ENCODE assay signal across 26 cellular contexts in the genomic region with DNA sequence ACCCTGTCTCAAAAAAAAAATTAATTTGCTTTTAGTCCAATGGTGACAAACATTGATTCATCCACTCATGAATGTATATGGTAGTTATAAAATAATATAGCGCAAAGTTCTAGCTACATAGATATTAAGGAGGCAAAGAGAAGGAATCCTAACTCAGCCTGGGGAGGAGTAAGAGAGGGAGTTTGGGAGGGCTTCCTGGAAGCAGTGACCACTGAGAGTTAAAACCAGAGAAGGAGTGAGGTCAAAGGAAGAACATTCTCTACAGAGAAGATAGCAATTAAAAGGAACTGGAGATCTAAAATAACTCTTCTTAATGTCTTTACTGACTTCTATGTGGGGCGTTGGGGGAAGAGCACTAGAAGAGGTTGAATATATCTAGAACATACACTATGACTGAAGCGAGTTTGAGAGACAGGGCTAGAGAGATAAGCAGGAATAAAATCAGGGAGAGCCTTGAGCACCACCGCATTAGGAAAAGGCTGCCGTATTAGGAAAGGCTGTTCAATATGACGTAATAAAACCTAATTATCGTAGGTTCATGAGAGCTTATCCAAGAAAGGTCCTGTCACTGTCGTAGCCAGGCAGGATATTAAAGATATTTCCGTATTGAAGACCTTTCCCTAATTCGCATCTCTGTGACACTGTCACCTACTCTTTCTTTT.
DNase-seq lines count a peak whose midpoint lies in the region; ATAC-seq and TF ChIP-seq lines count a peak whose summit lies in the region.
"Had no signal": no experiment of that assay in that cellular context is flagged by ENCODE, and none has a peak within 500 bp of the region (broad histone marks: within the 10 kb centered on the region; RNA-seq: fewer than 3 reads in every experiment).

No MANE protein-coding gene starts in this region.

- H3K36me3 ChIP-seq in muscle layer of duodenum (ENCODE audit: control insufficient read depth in 1 of 2, insufficient read depth in 2 of 2, low read length in 2 of 2) (no peaks in the 10 kb centered on the region), uterus (no peaks in the 10 kb centered on the region)
- H3K36me3 ChIP-seq: gastrocnemius medialis, upper lobe of left lung had no signal

- ATAC-seq in natural killer cell (no peak), GM18498 (IDR thresholded peaks at IDR 0.05; ENCODE audit: unreplicated experiment) (no peak)
- ATAC-seq: gastrocnemius medialis had no signal

- H3K9me3 ChIP-seq in muscle layer of duodenum (ENCODE audit: control insufficient read depth in 1 of 2, low read length in 2 of 2) (no peaks in the 10 kb centered on the region), uterus (no peaks in the 10 kb centered on the region)
- H3K9me3 ChIP-seq: gastrocnemius medialis, upper lobe of left lung had no signal

- H3K27ac Mint-ChIP-seq in natural killer cell, result no peak overlapping the region
- H3K27ac Mint-ChIP-seq: activated naive CD8-positive, alpha-beta T cell treated with anti-CD3 and anti-CD28 coated beads, Interleukin-2, amount 10 ng/mL, durations not matched to agents 7 days and 5 days; CD4-positive, CD25-positive, alpha-beta regulatory T cell; immature natural killer cell; memory B cell; T-helper 2 cell treated with Interferon-gamma antibody and Interleukin-4, amounts not matched to agents 5 μg/mL and 100 μg/mL, for 36 hours had no signal

- TF ChIP-seq CTCF in VCaP (conservative IDR thresholded peaks at IDR 0.05), result no peak
- no peak for TF ChIP-seq CTCF in uterus (IDR thresholded peaks at IDR 0.05)
- TF ChIP-seq CTCF in natural killer cell (IDR thresholded peaks at IDR 0.05), result no peak

- no peak overlapping the region for H3K4me3 ChIP-seq in muscle layer of duodenum (ENCODE audit: low read depth in 1 of 2, low read length in 2 of 2)
- H3K4me3 ChIP-seq in uterus, result no peak overlapping the region
- H3K4me3 ChIP-seq: dorsolateral prefrontal cortex, gastrocnemius medialis, upper lobe of left lung had no signal

- TF ChIP-seq POLR2A in uterus (IDR thresholded peaks at IDR 0.05), result no peak

- DNase-seq in NCI-H2107 treated with DMSO at 0.1 percent for 48 hours (lab: John Stamatoyannopoulos, UW; ENCODE audit: unreplicated experiment) (peak; percentile 15), NCI-H2107 (lab: John Stamatoyannopoulos, UW) (no peak), uterus (no peak), natural killer cell (no peak)
- DNase-seq in stimulated activated naive CD4-positive, alpha-beta T cell (lab: John Stamatoyannopoulos, UW), result no peak
- DNase-seq: 8988T; activated CD4-positive, alpha-beta T cell treated with anti-CD3 and anti-CD28 coated beads for 48 hours; activated gamma-delta T cell; activated naive CD8-positive, alpha-beta T cell treated with anti-CD3 and anti-CD28 coated beads, Interleukin-2, amount 10 ng/mL, durations not matched to agents 7 days and 5 days; activated T-cell treated with anti-CD3 and anti-CD28 coated beads, Interleukin-2, amount 50 U/mL, for 1 hour; CD4-positive, CD25-positive, alpha-beta regulatory T cell; cerebellar nuclear complex; dorsolateral prefrontal cortex; gastrocnemius medialis; H7; hypothalamus; immature natural killer cell; NCI-H446; occipital lobe; stimulated activated CD4-positive, alpha-beta T cell treated with anti-CD3 and anti-CD28 coated beads, Interleukin-2, amount 100 ng/mL, for 24 hours; upper lobe of left lung had no signal

- H3K27me3 ChIP-seq in muscle layer of duodenum (ENCODE audit: low read depth, low read length) (no peaks in the 10 kb centered on the region), uterus (no peaks in the 10 kb centered on the region)
- H3K27me3 ChIP-seq: dorsolateral prefrontal cortex, gastrocnemius medialis, upper lobe of left lung had no signal

- no peaks in the 10 kb centered on the region for H3K36me3 Mint-ChIP-seq in natural killer cell
- H3K36me3 Mint-ChIP-seq: activated naive CD8-positive, alpha-beta T cell treated with anti-CD3 and anti-CD28 coated beads, Interleukin-2, amount 10 ng/mL, durations not matched to agents 7 days and 5 days; CD4-positive, CD25-positive, alpha-beta regulatory T cell; immature natural killer cell; memory B cell had no signal

- no peaks in the 10 kb centered on the region for H3K4me1 Mint-ChIP-seq in natural killer cell
- H3K4me1 Mint-ChIP-seq: activated naive CD8-positive, alpha-beta T cell treated with anti-CD3 and anti-CD28 coated beads, Interleukin-2, amount 10 ng/mL, durations not matched to agents 7 days and 5 days; CD4-positive, CD25-positive, alpha-beta regulatory T cell; immature natural killer cell had no signal

- H3K4me3 Mint-ChIP-seq in natural killer cell, result no peak overlapping the region
- H3K4me3 Mint-ChIP-seq: activated naive CD8-positive, alpha-beta T cell treated with anti-CD3 and anti-CD28 coated beads, Interleukin-2, amount 10 ng/mL, durations not matched to agents 7 days and 5 days; CD4-positive, CD25-positive, alpha-beta regulatory T cell; immature natural killer cell; memory B cell; T-helper 2 cell treated with Interferon-gamma antibody and Interleukin-4, amounts not matched to agents 5 μg/mL and 100 μg/mL, for 36 hours had no signal

- intact Hi-C loops in uterus (cut with DNase I; ENCODE audit: low total_unique reads) (no loop called here), natural killer cell (cut with micrococcal nuclease) (no loop called here)

- peak overlapping the region; percentile 83 for H3K27ac ChIP-seq in VCaP
- peak overlapping the region; percentile 27 for H3K27ac ChIP-seq in muscle layer of duodenum (ENCODE audit: low read length)
- H3K27ac ChIP-seq in uterus, result peak overlapping the region; percentile 88 to 94
- H3K27ac ChIP-seq: dorsolateral prefrontal cortex, gastrocnemius medialis, upper lobe of left lung had no signal

- no peaks in the 10 kb centered on the region for H3K9me3 Mint-ChIP-seq in natural killer cell
- H3K9me3 Mint-ChIP-seq: activated naive CD8-positive, alpha-beta T cell treated with anti-CD3 and anti-CD28 coated beads, Interleukin-2, amount 10 ng/mL, durations not matched to agents 7 days and 5 days; CD4-positive, CD25-positive, alpha-beta regulatory T cell; immature natural killer cell; memory B cell; T-helper 2 cell treated with Interferon-gamma antibody and Interleukin-4, amounts not matched to agents 5 μg/mL and 100 μg/mL, for 36 hours had no signal

- H3K4me1 ChIP-seq in muscle layer of duodenum (ENCODE audit: control insufficient read depth in 1 of 2, insufficient read depth in 2 of 2, low read length in 2 of 2) (no peaks in the 10 kb centered on the region), uterus (peaks cover 0 to 4% of the 10 kb centered on the region in 2 donors)
- H3K4me1 ChIP-seq: gastrocnemius medialis, upper lobe of left lung had no signal

- peaks cover 3 to 5% of the 10 kb centered on the region in 2 donors for H3K27me3 Mint-ChIP-seq in natural killer cell (ENCODE audit: low read depth in 2 of 2)

Comparison
In these comparisons a context has a peak if more than half of its experiments do, and no peak if none do; other contexts are left out.
1. H3K27ac ChIP-seq: peak in every context shown above with its lines; median percentile 91 in uterus; 83 in VCaP; 27 in muscle layer of duodenum.